23 cellular contexts compared by ENCODE assay signal in genomic region chr12:56154818-56155217, GRCh38. TPM values are rescaled to one million over a fixed set of nuclear protein-coding genes. Genes with fewer than 3 reads are reported as not detected.
A peak's percentile ranks its signal among the peaks of the same experiment; 100 is the strongest.
DNase-seq lines count a peak whose midpoint lies in the region; ATAC-seq, FAIRE-seq and TF ChIP-seq lines count a peak whose summit lies in the region.
"Had no signal": no experiment of that assay in that cellular context is flagged by ENCODE, and none has a peak within 500 bp of the region (broad histone marks: within the 10 kb centered on the region; RNA-seq: fewer than 3 reads in every experiment).

No MANE protein-coding gene starts in this region.

- 93% methylated on average over 5 of the region's 5 CpGs; no CpG with 5 or more reads in 1 of the 2 donors for WGBS in transverse colon (ENCODE audit: low coverage in 1 of 2), 2 donors

- peaks cover 4% of the 10 kb centered on the region for H3K27me3 Mint-ChIP-seq in CD4-positive, CD25-positive, alpha-beta regulatory T cell
- no peaks in the 10 kb centered on the region for H3K27me3 Mint-ChIP-seq in IgD-negative memory B cell
- H3K27me3 Mint-ChIP-seq in astrocyte (ENCODE audit: low read depth, unreplicated experiment) = no peaks in the 10 kb centered on the region
- no peaks in the 10 kb centered on the region for H3K27me3 Mint-ChIP-seq in natural killer cell treated with Interleukin-12 subunit alpha and Interleukin-12 subunit beta and Interleukin-15 and Interleukin-18, amount 100 ng/mL, for 72 hours
- H3K27me3 Mint-ChIP-seq: stimulated activated naive CD8-positive, alpha-beta T cell treated with anti-CD3 and anti-CD28 coated beads, Interleukin-15, Interleukin-2, amounts not matched to agents 100 ng/mL and 50 ng/mL, for 24 hours had no signal

- no peaks in the 10 kb centered on the region for H3K36me3 ChIP-seq in CD4-positive, CD25-positive, alpha-beta regulatory T cell (ENCODE audit: control insufficient read depth, insufficient read depth, low read length)
- H3K36me3 ChIP-seq in astrocyte (ENCODE audit: insufficient read depth, low read length) (peaks cover 10% of the 10 kb centered on the region), transverse colon (peaks cover 0 to 4% (median 2%) of the 10 kb centered on the region in 4 donors)

- H3K79me2 ChIP-seq in astrocyte (ENCODE audit: insufficient read depth, low read length) = peaks cover 38% of the 10 kb centered on the region

- peaks cover under 1% of the 10 kb centered on the region for H3K36me3 Mint-ChIP-seq in CD4-positive, CD25-positive, alpha-beta regulatory T cell
- H3K36me3 Mint-ChIP-seq in IgD-negative memory B cell (no peaks in the 10 kb centered on the region), astrocyte (ENCODE audit: low read depth, unreplicated experiment) (peaks cover 25% of the 10 kb centered on the region)
- peaks cover 20% of the 10 kb centered on the region for H3K36me3 Mint-ChIP-seq in natural killer cell treated with Interleukin-12 subunit alpha and Interleukin-12 subunit beta and Interleukin-15 and Interleukin-18, amount 100 ng/mL, for 72 hours

- no peak overlapping the region for H3K4me3 ChIP-seq in CD4-positive, CD25-positive, alpha-beta regulatory T cell (ENCODE audit: low read depth, low read length)
- H3K4me3 ChIP-seq in astrocyte (ENCODE audit: insufficient read depth, low read depth, low read length) (no peak overlapping the region), transverse colon (no peak overlapping the region)
- H3K4me3 ChIP-seq: heart right ventricle, upper lobe of left lung had no signal

- no peak for ATAC-seq in CD4-positive, CD25-positive, alpha-beta regulatory T cell (ENCODE audit: low read depth in 2 of 2)
- no peak for ATAC-seq in natural killer cell treated with Interleukin-12 subunit alpha and Interleukin-12 subunit beta and Interleukin-15 and Interleukin-18, amount 100 ng/mL, for 72 hours
- ATAC-seq in HG03196 (IDR thresholded peaks at IDR 0.05; ENCODE audit: unreplicated experiment) = no peak
- ATAC-seq: heart right ventricle had no signal

- FAIRE-seq in astrocyte (lab: Jason Lieb, UNC) = no peak
- FAIRE-seq: GM19239, H1, HTR-8/SVneo had no signal

- no peak overlapping the region for H3K9ac ChIP-seq in astrocyte (ENCODE audit: low read length)

- H4K20me1 ChIP-seq in astrocyte (ENCODE audit: insufficient read depth, low read length) = peaks cover 16% of the 10 kb centered on the region

- H3K27ac ChIP-seq in CD4-positive, CD25-positive, alpha-beta regulatory T cell (ENCODE audit: insufficient read depth, low read length, poor library complexity, severe bottlenecking) = no peak overlapping the region
- H3K27ac ChIP-seq in astrocyte (ENCODE audit: low read depth, low read length) (no peak overlapping the region), transverse colon (no peak overlapping the region)
- H3K27ac ChIP-seq: heart right ventricle, upper lobe of left lung had no signal

- DNase-seq in CD4-positive, CD25-positive, alpha-beta regulatory T cell = no peak
- no peak for DNase-seq in astrocyte (ENCODE audit: low read depth)
- no peak for DNase-seq in natural killer cell treated with Interleukin-12 subunit alpha and Interleukin-12 subunit beta and Interleukin-15 and Interleukin-18, amount 100 ng/mL, for 72 hours (ENCODE audit: low spot score)
- DNase-seq in effector CD8-positive, alpha-beta T cell (lab: John Stamatoyannopoulos, UW) = no peak
- DNase-seq in AG20443 (ENCODE audit: low spot score) = no peak
- DNase-seq in transverse colon = no peak
- DNase-seq: activated gamma-delta T cell treated with Interleukin-2 at 50 U/mL for 16 hours; aorta; BE2C; cerebellar nuclear complex; effector CD4-positive, alpha-beta T cell; heart right ventricle; NCI-H1417 treated with DMSO at 0.1 percent for 48 hours; NCI-H2171; NCI-H526; stimulated activated CD4-positive, alpha-beta T cell treated with anti-CD3 and anti-CD28 coated beads, Interleukin-1b, Interleukin-23, amount 100 ng/mL, for 48 hours; upper lobe of left lung had no signal

- peak overlapping the region in 1 of 3 donors; percentile 41 for H3K27ac Mint-ChIP-seq in CD4-positive, CD25-positive, alpha-beta regulatory T cell
- H3K27ac Mint-ChIP-seq in IgD-negative memory B cell (peak overlapping the region in 2 of 3 donors; percentile 73 to 83), astrocyte (ENCODE audit: unreplicated experiment) (peak overlapping the region; percentile 72)
- H3K27ac Mint-ChIP-seq in natural killer cell treated with Interleukin-12 subunit alpha and Interleukin-12 subunit beta and Interleukin-15 and Interleukin-18, amount 100 ng/mL, for 72 hours = peak overlapping the region in 1 of 2 donors; percentile 76

- TF ChIP-seq CTCF in astrocyte (IDR thresholded peaks at IDR 0.05; ENCODE audit: insufficient read depth, low read depth, low read length) = no peak
- TF ChIP-seq CTCF in transverse colon (IDR thresholded peaks at IDR 0.05) = no peak

- no peak overlapping the region for H2AFZ ChIP-seq in astrocyte (ENCODE audit: low read depth, low read length)

- in situ Hi-C loops in transverse colon (cut with MboI; ENCODE audit: low pct_ligation_motif_present in 1 of 4, low pct_unique_long_range_greater_than_20kb in 1 of 4, low sequenced_read_pairs in 3 of 4) = no loop called here

- intact Hi-C loops in transverse colon (cut with DNase I; ENCODE audit: low total_unique reads) = no loop called here

- TF ChIP-seq EP300 in transverse colon (IDR thresholded peaks at IDR 0.05; ENCODE audit: low read depth) = no peak

- H3K4me2 ChIP-seq in astrocyte (ENCODE audit: low read length) = no peak overlapping the region

- TF ChIP-seq POLR2A in transverse colon (IDR thresholded peaks at IDR 0.05) = no peak

- no peaks in the 10 kb centered on the region for H3K9me3 ChIP-seq in CD4-positive, CD25-positive, alpha-beta regulatory T cell (ENCODE audit: control insufficient read depth in 2 of 2, low read length in 2 of 2)
- H3K9me3 ChIP-seq in astrocyte (ENCODE audit: insufficient read depth, low read depth, low read length) (no peaks in the 10 kb centered on the region), transverse colon (no peaks in the 10 kb centered on the region)
- H3K9me3 ChIP-seq: BE2C, heart right ventricle, upper lobe of left lung had no signal

- peak overlapping the region; percentile 21 to 88 (median 61) for H3K4me3 Mint-ChIP-seq in CD4-positive, CD25-positive, alpha-beta regulatory T cell
- H3K4me3 Mint-ChIP-seq in IgD-negative memory B cell (peak overlapping the region in 1 of 4 donors; percentile 79), astrocyte (ENCODE audit: unreplicated experiment) (peak overlapping the region; percentile 78)
- H3K4me3 Mint-ChIP-seq in natural killer cell treated with Interleukin-12 subunit alpha and Interleukin-12 subunit beta and Interleukin-15 and Interleukin-18, amount 100 ng/mL, for 72 hours = peak overlapping the region; percentile 11
- H3K4me3 Mint-ChIP-seq: stimulated activated naive CD8-positive, alpha-beta T cell treated with anti-CD3 and anti-CD28 coated beads, Interleukin-15, Interleukin-2, amounts not matched to agents 100 ng/mL and 50 ng/mL, for 24 hours had no signal

- H3K9me3 Mint-ChIP-seq in CD4-positive, CD25-positive, alpha-beta regulatory T cell = no peaks in the 10 kb centered on the region
- H3K9me3 Mint-ChIP-seq in IgD-negative memory B cell = no peaks in the 10 kb centered on the region
- H3K9me3 Mint-ChIP-seq in astrocyte (ENCODE audit: unreplicated experiment) = no peaks in the 10 kb centered on the region
- no peaks in the 10 kb centered on the region for H3K9me3 Mint-ChIP-seq in natural killer cell treated with Interleukin-12 subunit alpha and Interleukin-12 subunit beta and Interleukin-15 and Interleukin-18, amount 100 ng/mL, for 72 hours
- H3K9me3 Mint-ChIP-seq: stimulated activated naive CD8-positive, alpha-beta T cell treated with anti-CD3 and anti-CD28 coated beads, Interleukin-15, Interleukin-2, amounts not matched to agents 100 ng/mL and 50 ng/mL, for 24 hours had no signal

- peaks cover 14 to 66% (median 32%) of the 10 kb centered on the region in 4 donors for H3K4me1 Mint-ChIP-seq in CD4-positive, CD25-positive, alpha-beta regulatory T cell
- H3K4me1 Mint-ChIP-seq in IgD-negative memory B cell = peaks cover 14 to 37% (median 25%) of the 10 kb centered on the region in 3 donors
- peaks cover 10% of the 10 kb centered on the region for H3K4me1 Mint-ChIP-seq in astrocyte (ENCODE audit: low read depth, unreplicated experiment)
- peaks cover 41 to 45% of the 10 kb centered on the region in 2 donors for H3K4me1 Mint-ChIP-seq in natural killer cell treated with Interleukin-12 subunit alpha and Interleukin-12 subunit beta and Interleukin-15 and Interleukin-18, amount 100 ng/mL, for 72 hours (ENCODE audit: low read depth in 2 of 2)

- no peaks in the 10 kb centered on the region for H3K27me3 ChIP-seq in CD4-positive, CD25-positive, alpha-beta regulatory T cell (ENCODE audit: control insufficient read depth, insufficient read depth, low read length)
- H3K27me3 ChIP-seq in astrocyte (ENCODE audit: insufficient read depth, low read length) (no peaks in the 10 kb centered on the region), transverse colon (no peaks in the 10 kb centered on the region)
- H3K27me3 ChIP-seq: BE2C, heart right ventricle, upper lobe of left lung had no signal

- peaks cover 48% of the 10 kb centered on the region for H3K4me1 ChIP-seq in CD4-positive, CD25-positive, alpha-beta regulatory T cell (ENCODE audit: control insufficient read depth, insufficient read depth, low read length, poor library complexity, severe bottlenecking)
- H3K4me1 ChIP-seq in astrocyte (ENCODE audit: insufficient read depth, low read length) (peaks cover 35% of the 10 kb centered on the region), transverse colon (peaks cover 18 to 45% (median 34%) of the 10 kb centered on the region in 4 donors)

RNA-seq across cellular contexts. Expression of gene MYL6B, which starts 2.4 kb away (rescaled TPM):
- 8.8 TPM for total RNA-seq in CD4-positive, CD25-positive, alpha-beta regulatory T cell
- polyA plus RNA-seq in CD4-positive, CD25-positive, alpha-beta regulatory T cell = 10 to 100 TPM in 3 of 4 donors, 1 to 10 TPM in 1; 9.9 to 18.4 (median 11.3) TPM
- polyA plus RNA-seq in IgD-negative memory B cell = 25.2 TPM
- total RNA-seq in astrocyte (110 and 118 TPM in 2 replicates), transverse colon (10 to 100 TPM in 3 of 4 donors, not detected in 1; 26.4 to 30.0 (median 26.7) TPM)
- 10 to 100 TPM; 32.0 to 65.5 TPM for total RNA-seq in natural killer cell treated with Interleukin-12 subunit alpha and Interleukin-12 subunit beta and Interleukin-15 and Interleukin-18, amount 100 ng/mL, for 72 hours

RNA-seq across cellular contexts. Expression of gene MYL6, which starts 3.3 kb away (rescaled TPM):
- 933 TPM for total RNA-seq in CD4-positive, CD25-positive, alpha-beta regulatory T cell
- polyA plus RNA-seq in CD4-positive, CD25-positive, alpha-beta regulatory T cell = 1,000 to 10,000 TPM; 2,559 to 3,471 (median 2,992) TPM
- 1,656 TPM for polyA plus RNA-seq in IgD-negative memory B cell
- total RNA-seq in astrocyte (2,485 and 2,685 TPM in 2 replicates), transverse colon (1,000 to 10,000 TPM; 1,233 to 3,440 (median 2,458) TPM)
- total RNA-seq in natural killer cell treated with Interleukin-12 subunit alpha and Interleukin-12 subunit beta and Interleukin-15 and Interleukin-18, amount 100 ng/mL, for 72 hours = 1,000 to 10,000 TPM; 1,441 to 1,555 TPM

RNA-seq across cellular contexts. Expression of gene ESYT1, which starts 26.8 kb away (rescaled TPM):
- 190 TPM for total RNA-seq in CD4-positive, CD25-positive, alpha-beta regulatory T cell
- 100 to 1,000 TPM; 249 to 395 (median 333) TPM for polyA plus RNA-seq in CD4-positive, CD25-positive, alpha-beta regulatory T cell
- 156 TPM for polyA plus RNA-seq in IgD-negative memory B cell
- total RNA-seq in astrocyte (138 and 142 TPM in 2 replicates), transverse colon (100 to 1,000 TPM in 2 of 4 donors, 10 to 100 TPM in 2; 94.2 to 133 (median 97.9) TPM)
- 100 to 1,000 TPM in 1 of 2 donors, 10 to 100 TPM in 1; 89.3 to 120 TPM for total RNA-seq in natural killer cell treated with Interleukin-12 subunit alpha and Interleukin-12 subunit beta and Interleukin-15 and Interleukin-18, amount 100 ng/mL, for 72 hours

RNA-seq across cellular contexts. Expression of gene SMARCC2, which starts 34.5 kb away (rescaled TPM):
- 153 TPM for total RNA-seq in CD4-positive, CD25-positive, alpha-beta regulatory T cell
- polyA plus RNA-seq in CD4-positive, CD25-positive, alpha-beta regulatory T cell = 10 to 100 TPM; 46.3 to 64.1 (median 54.1) TPM
- 81.9 TPM for polyA plus RNA-seq in IgD-negative memory B cell
- total RNA-seq in astrocyte (57.5 and 57.6 TPM in 2 replicates), transverse colon (100 to 1,000 TPM in 3 of 4 donors, 10 to 100 TPM in 1; 63.8 to 231 (median 135) TPM)
- total RNA-seq in natural killer cell treated with Interleukin-12 subunit alpha and Interleukin-12 subunit beta and Interleukin-15 and Interleukin-18, amount 100 ng/mL, for 72 hours = 100 to 1,000 TPM; 102 to 166 TPM

RNA-seq across cellular contexts. Expression of gene ZC3H10, which starts 36.8 kb away (rescaled TPM):
- total RNA-seq in CD4-positive, CD25-positive, alpha-beta regulatory T cell = 11.0 TPM
- polyA plus RNA-seq in CD4-positive, CD25-positive, alpha-beta regulatory T cell = 1 to 10 TPM; 1.7 to 3.7 (median 2.9) TPM
- polyA plus RNA-seq in IgD-negative memory B cell = 2.9 TPM
- total RNA-seq in astrocyte = 4.1 and 4.2 TPM in 2 replicates
- total RNA-seq in natural killer cell treated with Interleukin-12 subunit alpha and Interleukin-12 subunit beta and Interleukin-15 and Interleukin-18, amount 100 ng/mL, for 72 hours = 10 to 100 TPM; 11.4 to 14.9 TPM
- 10 to 100 TPM in 1 of 4 donors, 1 to 10 TPM in 3; 3.7 to 10.1 (median 4.5) TPM for total RNA-seq in transverse colon
